ENCODE assay signal across 8 cellular contexts in the genomic region with DNA sequence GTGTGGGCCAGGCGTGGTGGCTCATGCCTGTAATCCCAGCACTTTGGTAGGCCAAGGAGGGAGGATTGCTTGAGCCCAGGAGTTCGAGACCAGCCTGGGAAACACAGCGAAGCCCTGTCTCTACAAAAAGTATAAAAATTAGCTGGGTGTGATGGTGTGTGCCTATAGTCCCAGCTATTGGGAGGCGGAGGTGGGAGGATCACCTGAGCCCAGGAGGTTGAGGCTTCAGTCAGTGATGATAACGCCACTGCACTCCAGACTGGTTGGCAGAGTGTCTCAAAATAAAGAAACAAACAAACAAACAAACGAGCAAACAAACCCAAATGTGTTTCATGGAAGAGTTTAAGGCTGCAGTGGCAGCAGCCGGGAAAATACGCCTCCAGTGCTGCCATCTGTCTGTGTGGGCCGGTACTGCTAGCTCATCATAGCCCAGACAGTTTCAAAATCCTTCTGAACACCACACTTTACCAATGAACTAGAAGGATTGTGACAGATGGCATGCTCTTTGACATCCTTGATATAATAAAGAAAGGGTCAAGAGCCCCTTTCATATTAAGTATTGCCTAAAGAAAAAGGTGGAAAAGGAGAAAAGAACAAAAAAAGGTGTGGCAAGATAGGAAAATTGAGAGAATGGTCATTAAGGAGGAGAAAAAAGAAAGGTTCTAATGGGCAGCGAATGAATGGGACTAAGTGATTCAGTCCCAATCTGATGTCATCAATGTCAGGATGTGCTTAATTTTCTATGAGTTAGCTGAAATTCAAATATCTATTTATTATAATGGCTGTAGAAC.
DNase-seq lines count a peak whose midpoint lies in the region; ATAC-seq and TF ChIP-seq lines count a peak whose summit lies in the region.

No MANE protein-coding gene starts in this region.

- no peak overlapping the region for H2AFZ ChIP-seq in PC-9

- peaks cover 5% of the 10 kb centered on the region for H3K4me1 ChIP-seq in PC-9 (replicated peaks; ENCODE audit: insufficient read depth)

- no peaks in the 10 kb centered on the region for H3K27me3 ChIP-seq in PC-9 (ENCODE audit: insufficient read depth, low read depth)

- H4K20me1 ChIP-seq in PC-9 (ENCODE audit: insufficient read depth) = no peaks in the 10 kb centered on the region

- no peak overlapping the region for H3K4me3 ChIP-seq in PC-9

- H3K9me3 ChIP-seq in PC-9 (ENCODE audit: insufficient read depth, low read depth) = no peaks in the 10 kb centered on the region

- no peaks in the 10 kb centered on the region for H3K36me3 ChIP-seq in PC-9 (ENCODE audit: low read depth)

- no peak overlapping the region for H3K27ac ChIP-seq in PC-9

- DNase-seq in AG08396 (ENCODE audit: low spot score) (peak; percentile 53), PC-9 (peak in 1 of 2 experiments; percentile 21), glomerular visceral epithelial cell (ENCODE audit: extremely low spot score) (peak; percentile 26), putamen (ENCODE audit: low spot score) (peak; percentile 34), COR-L47 (lab: John Stamatoyannopoulos, UW) (no peak)
- DNase-seq in activated effector memory CD4-positive, alpha-beta T cell treated with Interleukin-2 at 50 U/mL for 16 hours = peak; percentile 45

- no peaks in the 10 kb centered on the region for H3F3A ChIP-seq in PC-9 (ENCODE audit: insufficient read depth, low read depth)

- no TSS peak for BruUV-seq in PC-9 (replicated peaks; lab: Mats Ljungman, UMichigan)

- peak; percentile 80 for TF ChIP-seq CTCF in PC-9 (conservative IDR thresholded peaks at IDR 0.05)

- POLR2A ChIA-PET in PC-9 (lab: Charles Lee; ENCODE audit: unreplicated experiment) = no interaction called here

- H3K9me2 ChIP-seq in PC-9 (ENCODE audit: insufficient read depth) = no peaks in the 10 kb centered on the region

- ATAC-seq in GM18858 (IDR thresholded peaks at IDR 0.05; ENCODE audit: unreplicated experiment) (peak; percentile 83), HG03039 (IDR thresholded peaks at IDR 0.05; ENCODE audit: unreplicated experiment) (peak; percentile 82)

- CTCF ChIA-PET in PC-9 (lab: Charles Lee) = interaction anchor here (0.5 to 0.6 kb wide), 2 partner anchors 1029 to 1473 kb away, joined by 3 to 6 read pairs; partner anchors contain the start of gene MTHFD1L

- H3K4me2 ChIP-seq in PC-9 = no peak overlapping the region

- H3K79me2 ChIP-seq in PC-9 (ENCODE audit: low read depth) = no peaks in the 10 kb centered on the region

- intact Hi-C loops in PC-9 (cut with micrococcal nuclease; ENCODE audit: unreplicated experiment) = no loop called here
